Comparison of ENCODE assay signal across 9 cellular contexts in the genomic region with DNA sequence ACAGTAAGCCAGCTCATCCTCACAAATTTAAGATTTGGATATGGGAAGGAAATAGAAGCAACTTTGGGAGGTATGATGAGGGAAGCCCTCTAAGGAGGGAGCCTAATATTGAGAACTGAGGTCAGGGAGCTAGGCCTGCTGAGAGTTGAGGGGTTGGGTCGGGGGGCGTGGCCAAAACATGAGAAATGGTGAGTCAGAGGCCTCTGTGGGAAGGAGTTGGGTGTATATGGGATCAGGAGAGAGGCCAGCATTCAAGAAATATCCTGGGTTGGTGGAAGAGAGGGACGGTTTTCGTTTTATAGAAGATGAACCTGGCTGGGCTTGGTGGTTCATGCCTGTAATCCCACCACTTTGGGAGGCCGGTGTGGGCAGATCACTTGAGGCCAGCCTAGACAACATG. TPM values are rescaled to one million over a fixed set of nuclear protein-coding genes. Genes with fewer than 3 reads are reported as not detected.
A peak's percentile ranks its signal among the peaks of the same experiment; 100 is the strongest.
DNase-seq lines count a peak whose midpoint lies in the region; ATAC-seq, FAIRE-seq and TF ChIP-seq lines count a peak whose summit lies in the region.
"Had no signal": no experiment of that assay in that cellular context is flagged by ENCODE, and none has a peak within 500 bp of the region (broad histone marks: within the 10 kb centered on the region; RNA-seq: fewer than 3 reads in every experiment).

No MANE protein-coding gene starts in this region.

- intact Hi-C loops in activated T-helper 1 cell treated with anti-CD3 and anti-CD28 coated beads, Interleukin-12 subunit alpha, Interleukin-12 subunit beta, Interleukin-2, Interleukin-4 antibody, amounts not matched to agents 30 ng/mL and 10 ng/mL and 1 ng/mL, durations not matched to agents 14 hours and 24 hours and 36 hours (cut with micrococcal nuclease), result loop anchor here (1.0 kb wide), 1 partner anchor 60 kb away; no protein-coding TSS in a partner anchor

- peaks cover 21% of the 10 kb centered on the region for H3K4me1 ChIP-seq in A549
- H3K4me1 ChIP-seq in keratinocyte (ENCODE audit: control insufficient read depth, extremely low read depth, insufficient read depth, low read length), result peaks cover 42% of the 10 kb centered on the region

- H3K9me1 ChIP-seq in keratinocyte (ENCODE audit: control insufficient read depth, extremely low read depth, insufficient read depth, low read length), result no peaks in the 10 kb centered on the region

- peak; percentile 82 to 84 for ATAC-seq in A549
- ATAC-seq in activated CD4-positive, CD25-positive, alpha-beta regulatory T cell treated with anti-CD3 and anti-CD28 coated beads, Interleukin-2, amount 50 U/mL, for 24 hours, result no peak

- H3K36me3 ChIP-seq in keratinocyte (ENCODE audit: control insufficient read depth in 2 of 2, extremely low read depth in 1 of 2, insufficient read depth in 2 of 2, low read length in 2 of 2), result peaks cover 11 to 21% of the 10 kb centered on the region in 2 experiments

- H3K27me3 Mint-ChIP-seq in activated T-helper 1 cell treated with anti-CD3 and anti-CD28 coated beads, Interleukin-12 subunit alpha, Interleukin-12 subunit beta, Interleukin-2, Interleukin-4 antibody, amounts not matched to agents 30 ng/mL and 10 ng/mL and 1 ng/mL, durations not matched to agents 14 hours and 24 hours and 36 hours (ENCODE audit: insufficient read depth), result no peaks in the 10 kb centered on the region

- H3K4me2 ChIP-seq in A549, result peak overlapping the region; percentile 42
- peak overlapping the region; percentile 65 for H3K4me2 ChIP-seq in keratinocyte (ENCODE audit: control insufficient read depth, extremely low read depth, insufficient read depth, low read depth, low read length)

- peaks cover 97% of the 10 kb centered on the region for H3K4me1 Mint-ChIP-seq in activated T-helper 1 cell treated with anti-CD3 and anti-CD28 coated beads, Interleukin-12 subunit alpha, Interleukin-12 subunit beta, Interleukin-2, Interleukin-4 antibody, amounts not matched to agents 30 ng/mL and 10 ng/mL and 1 ng/mL, durations not matched to agents 14 hours and 24 hours and 36 hours (ENCODE audit: low read depth)

- peak overlapping the region; percentile 20 for H3K4me3 Mint-ChIP-seq in activated T-helper 1 cell treated with anti-CD3 and anti-CD28 coated beads, Interleukin-12 subunit alpha, Interleukin-12 subunit beta, Interleukin-2, Interleukin-4 antibody, amounts not matched to agents 30 ng/mL and 10 ng/mL and 1 ng/mL, durations not matched to agents 14 hours and 24 hours and 36 hours

- no peak overlapping the region for H3K4me3 ChIP-seq in A549
- H3K4me3 ChIP-seq in keratinocyte (ENCODE audit: control insufficient read depth in 2 of 3, extremely low read depth in 1 of 3, insufficient read depth in 2 of 3, low read depth in 1 of 3, low read length in 3 of 3), result no peak overlapping the region
- H3K4me3 ChIP-seq: thoracic aorta had no signal

- TF ChIP-seq CTCF in A549 (IDR thresholded peaks at IDR 0.05) (no peak), keratinocyte (optimal IDR thresholded peaks at IDR 0.05 in 1 of 3, IDR thresholded peaks at IDR 0.05 in 1 of 3, conservative IDR thresholded peaks at IDR 0.05 in 1 of 3; ENCODE audit: extremely low read depth in 1 of 3, insufficient read depth in 2 of 3, low read length in 3 of 3) (no peak)

- dilution Hi-C loops in keratinocyte (cut with MboI; ENCODE audit: extremely low pct_ligation_motif_present, low sequenced_read_pairs), result no loop called here

- no peaks in the 10 kb centered on the region for H3K27me3 ChIP-seq in keratinocyte (ENCODE audit: control insufficient read depth, extremely low read depth, insufficient read depth, low read length)

- CTCF ChIA-PET in A549 (lab: Yijun Ruan, JAX), result interaction anchor here (1.5 to 1.8 kb wide), 2 partner anchors 9 to 29 kb away, joined by 4 to 9 read pairs; no protein-coding TSS in a partner anchor

- peak overlapping the region; percentile 57 for H3K9ac ChIP-seq in keratinocyte (ENCODE audit: control insufficient read depth, extremely low read depth, insufficient read depth, low read length)

- H3K9me3 ChIP-seq in A549 (no peaks in the 10 kb centered on the region), keratinocyte (ENCODE audit: control insufficient read depth, low read depth, low read length) (no peaks in the 10 kb centered on the region)
- H3K9me3 ChIP-seq: thoracic aorta had no signal

- H3K27ac Mint-ChIP-seq in activated T-helper 1 cell treated with anti-CD3 and anti-CD28 coated beads, Interleukin-12 subunit alpha, Interleukin-12 subunit beta, Interleukin-2, Interleukin-4 antibody, amounts not matched to agents 30 ng/mL and 10 ng/mL and 1 ng/mL, durations not matched to agents 14 hours and 24 hours and 36 hours, result peak overlapping the region; percentile 72

- no peaks in the 10 kb centered on the region for H3K9me3 Mint-ChIP-seq in activated T-helper 1 cell treated with anti-CD3 and anti-CD28 coated beads, Interleukin-12 subunit alpha, Interleukin-12 subunit beta, Interleukin-2, Interleukin-4 antibody, amounts not matched to agents 30 ng/mL and 10 ng/mL and 1 ng/mL, durations not matched to agents 14 hours and 24 hours and 36 hours

- FAIRE-seq in A549 (lab: Jason Lieb, UNC), result no peak
- FAIRE-seq in H54 (lab: Jason Lieb, UNC), result peak; percentile 36
- peak; percentile 65 for FAIRE-seq in keratinocyte (lab: Jason Lieb, UNC)

- TF ChIP-seq EP300 in A549 (IDR thresholded peaks at IDR 0.05), result no peak

- no peak for TF ChIP-seq RAD21 in A549 (conservative IDR thresholded peaks at IDR 0.05 in 1 of 2, IDR thresholded peaks at IDR 0.05 in 1 of 2)

- 31% methylated on average over 5 of the region's 5 CpGs for WGBS in A549 (ENCODE audit: missing lambda C conversion rate)

- H3K36me3 Mint-ChIP-seq in activated T-helper 1 cell treated with anti-CD3 and anti-CD28 coated beads, Interleukin-12 subunit alpha, Interleukin-12 subunit beta, Interleukin-2, Interleukin-4 antibody, amounts not matched to agents 30 ng/mL and 10 ng/mL and 1 ng/mL, durations not matched to agents 14 hours and 24 hours and 36 hours (ENCODE audit: low read depth), result peaks cover 50% of the 10 kb centered on the region

- no peaks in the 10 kb centered on the region for H3K79me2 ChIP-seq in keratinocyte (ENCODE audit: control insufficient read depth, insufficient read depth, low read length)

- DNase-seq in A549 (ENCODE audit: low read depth in 1 of 2, low spot score in 1 of 2) (peak; percentile 36 to 62), H54 (ENCODE audit: insufficient read length, low spot score) (peak; percentile 72), keratinocyte (ENCODE audit: low read depth, low spot score) (no peak), COR-L47 (lab: John Stamatoyannopoulos, UW) (no peak), NCI-H526 (lab: John Stamatoyannopoulos, UW) (no peak), SHP77 (lab: John Stamatoyannopoulos, UW) (no peak)
- DNase-seq in activated T-helper 1 cell treated with anti-CD3 and anti-CD28 coated beads, Interleukin-12 subunit alpha, Interleukin-12 subunit beta, Interleukin-2, Interleukin-4 antibody, amounts not matched to agents 30 ng/mL and 10 ng/mL and 1 ng/mL, durations not matched to agents 14 hours and 24 hours and 36 hours (ENCODE audit: low spot score), result no peak

- POLR2A ChIA-PET in A549 (lab: Yijun Ruan, JAX), result interaction anchor here (1.9 kb wide), 1 partner anchor 263 kb away, joined by 9 read pairs; the partner anchor contains the start of gene SOCS1

- H4K20me1 ChIP-seq in keratinocyte (ENCODE audit: control insufficient read depth, extremely low read depth, insufficient read depth, low read length), result no peaks in the 10 kb centered on the region

- H2AFZ ChIP-seq in keratinocyte (ENCODE audit: control insufficient read depth, low read length), result no peak overlapping the region

- peak overlapping the region; percentile 37 to 65; a peak in 4 of 6 replicates for H3K27ac ChIP-seq in A549
- H3K27ac ChIP-seq in keratinocyte (ENCODE audit: control insufficient read depth, insufficient read depth, low read length), result peak overlapping the region; percentile 65
- H3K27ac ChIP-seq: thoracic aorta had no signal

- TF ChIP-seq POLR2A in A549 (IDR thresholded peaks at IDR 0.05; ENCODE audit: low read length) (no peak), H54 (IDR thresholded peaks at IDR 0.05; ENCODE audit: low read depth, low read length) (no peak)

RNA-seq across cellular contexts. Expression of gene CLEC16A, which starts 48.4 kb away (rescaled TPM):
- polyA plus RNA-seq in A549 (2011; rRNA removed), result 10.4 and 10.6 TPM in 2 replicates
- 8.6 and 10.8 TPM in 2 replicates for polyA plus RNA-seq in A549 (2012; cell fraction: cytosol; rRNA removed)
- polyA plus RNA-seq in A549 (2012; cell fraction: nucleus; rRNA removed), result 14.2 and 15.6 TPM in 2 replicates
- 8.3 to 8.5 TPM (median 8.4 TPM) in 3 replicates for polyA plus RNA-seq in A549 (2017; fragmentation: RNase III; extraction: RNeasy Plus Mini Kit Qiagen cat#74134 plus additional on column Dnase treatment)
- 27.4 and 34.2 TPM in 2 replicates for polyA minus RNA-seq in A549 (2011; rRNA and poly(A)+ RNA removed)
- 36.3 and 37.4 TPM in 2 replicates for total RNA-seq in activated T-helper 1 cell treated with anti-CD3 and anti-CD28 coated beads, Interleukin-12 subunit alpha, Interleukin-12 subunit beta, Interleukin-2, Interleukin-4 antibody, amounts not matched to agents 30 ng/mL and 10 ng/mL and 1 ng/mL, durations not matched to agents 14 hours and 24 hours and 36 hours
- 8.5 to 14.6 TPM (median 9.5 TPM) in 3 replicates for polyA plus RNA-seq in keratinocyte
- polyA plus RNA-seq in keratinocyte (2011; ENCODE audit: low read depth), result 21.1 TPM
- polyA plus RNA-seq in keratinocyte (2011; cell fraction: cytosol; rRNA removed), result 12.1 and 13.6 TPM in 2 replicates
- 24.2 and 28.2 TPM in 2 replicates for polyA plus RNA-seq in keratinocyte (2011; cell fraction: nucleus; rRNA removed)
- 12.7 and 15.2 TPM in 2 replicates for polyA plus RNA-seq in keratinocyte (2012; ENCODE audit: low replicate concordance)
- polyA minus RNA-seq in keratinocyte, result 25.7 to 41.6 TPM (median 40.4 TPM) in 3 replicates
- 27.4 TPM for polyA minus RNA-seq in keratinocyte (2011; cell fraction: cytosol; rRNA and poly(A)+ RNA removed)
- 20.9 and 35.0 TPM in 2 replicates for polyA minus RNA-seq in keratinocyte (2011; cell fraction: nucleus; rRNA and poly(A)+ RNA removed)

RNA-seq across cellular contexts. Expression of gene DEXI, which starts 50.5 kb away (rescaled TPM):
- polyA plus RNA-seq in A549 (2011; rRNA removed) (22.0 and 27.1 TPM in 2 replicates), A549 (2017; fragmentation: RNase III; extraction: RNeasy Plus Mini Kit Qiagen cat#74134 plus additional on column Dnase treatment) (31.9 to 34.0 TPM (median 33.0 TPM) in 3 replicates), keratinocyte (25.9 to 51.8 TPM (median 32.5 TPM) in 3 replicates)
- 45.9 and 57.8 TPM in 2 replicates for polyA plus RNA-seq in A549 (2012; cell fraction: cytosol; rRNA removed)
- 45.3 and 46.2 TPM in 2 replicates for polyA plus RNA-seq in A549 (2012; cell fraction: nucleus; rRNA removed)
- polyA minus RNA-seq in A549 (2011; rRNA and poly(A)+ RNA removed), result 16.8 and 26.1 TPM in 2 replicates
- 36.2 and 40.8 TPM in 2 replicates for total RNA-seq in activated T-helper 1 cell treated with anti-CD3 and anti-CD28 coated beads, Interleukin-12 subunit alpha, Interleukin-12 subunit beta, Interleukin-2, Interleukin-4 antibody, amounts not matched to agents 30 ng/mL and 10 ng/mL and 1 ng/mL, durations not matched to agents 14 hours and 24 hours and 36 hours
- 6.2 TPM for polyA plus RNA-seq in keratinocyte (2011; ENCODE audit: low read depth)
- polyA plus RNA-seq in keratinocyte (2011; cell fraction: cytosol; rRNA removed), result 57.6 and 76.6 TPM in 2 replicates
- 33.9 and 44.4 TPM in 2 replicates for polyA plus RNA-seq in keratinocyte (2011; cell fraction: nucleus; rRNA removed)
- polyA plus RNA-seq in keratinocyte (2012; ENCODE audit: low replicate concordance), result 27.1 and 40.9 TPM in 2 replicates
- 37.2 to 80.4 TPM (median 58.4 TPM) in 3 replicates for polyA minus RNA-seq in keratinocyte
- 73.3 TPM for polyA minus RNA-seq in keratinocyte (2011; cell fraction: cytosol; rRNA and poly(A)+ RNA removed)
- 12.8 and 14.9 TPM in 2 replicates for polyA minus RNA-seq in keratinocyte (2011; cell fraction: nucleus; rRNA and poly(A)+ RNA removed)

Comparison
In these comparisons a context has a peak if more than half of its experiments do, and no peak if none do; other contexts are left out.
1. ATAC-seq: peak in A549 (2 of 2); none in activated CD4-positive, CD25-positive, alpha-beta regulatory T cell treated with anti-CD3 and anti-CD28 coated beads, Interleukin-2, amount 50 U/mL, for 24 hours (0 of 2).
2. DNase-seq: peak in A549 (2 of 2) and H54 (single experiment); none in activated T-helper 1 cell treated with anti-CD3 and anti-CD28 coated beads, Interleukin-12 subunit alpha, Interleukin-12 subunit beta, Interleukin-2, Interleukin-4 antibody, amounts not matched to agents 30 ng/mL and 10 ng/mL and 1 ng/mL, durations not matched to agents 14 hours and 24 hours and 36 hours (single experiment), keratinocyte (single experiment), COR-L47 (single experiment), NCI-H526 (0 of 2) and SHP77 (0 of 2).